ENCODE assay signal across 7 cellular contexts in genomic region chr11:8881585-8881984, GRCh38. TPM values are rescaled to one million over a fixed set of nuclear protein-coding genes. Genes with fewer than 3 reads are reported as not detected.
"Had no signal": no experiment of that assay in that cellular context is flagged by ENCODE, and none has a peak within 500 bp of the region (broad histone marks: within the 10 kb centered on the region; RNA-seq: fewer than 3 reads in every experiment).

No MANE protein-coding gene starts in this region.

RNA-seq across cellular contexts. Expression of gene C11orf16, which starts 51.2 kb away (rescaled TPM):
- total RNA-seq: LHCN-M2, MCF 10A, PC-3, Peyer's patch, Right ventricle myocardium superior, SJSA1 had no signal
- polyA plus RNA-seq: SK-N-SH had no signal
